ENCODE assay signal across 35 cellular contexts in the genomic region with DNA sequence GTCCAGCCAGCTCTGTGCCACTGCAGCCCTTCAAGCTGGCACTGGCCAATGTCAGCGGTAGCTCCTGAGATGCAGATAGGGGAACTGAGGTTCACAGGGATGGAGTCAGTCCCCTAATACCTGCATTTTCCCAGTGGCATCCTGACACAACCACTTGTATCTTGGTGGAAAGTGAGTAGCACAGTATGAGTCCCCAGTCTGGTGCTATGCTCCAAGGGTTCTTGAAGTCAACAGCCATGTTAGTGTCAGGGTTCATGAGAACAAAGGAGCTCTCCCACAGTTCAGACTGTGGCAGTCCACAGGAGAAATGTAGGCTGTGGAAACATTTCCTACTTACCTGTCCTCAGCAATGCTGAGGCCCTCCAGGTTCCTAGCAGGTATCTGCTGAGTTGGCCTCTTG.
"Had no signal": no experiment of that assay in that cellular context is flagged by ENCODE, and none has a peak within 500 bp of the region (broad histone marks: within the 10 kb centered on the region; RNA-seq: fewer than 3 reads in every experiment).

No MANE protein-coding gene starts in this region.

- H3K4me3 ChIP-seq: MG63 had no signal

- DNase-seq: Karpas-422, Kasumi-1, MG63, MM.1S, MV-4-11, NCI-H1048, NCI-H1092, NCI-H1092 treated with DMSO at 0.1 percent for 48 hours, NCI-H1105, NCI-H1105 treated with DMSO at 0.1 percent for 48 hours, NCI-H1417, NCI-H1417 treated with DMSO at 0.1 percent for 48 hours, NCI-H1436, NCI-H1436 treated with DMSO at 0.1 percent for 48 hours, NCI-H146, NCI-H1694, NCI-H1694 treated with DMSO at 0.1 percent for 48 hours, NCI-H187, NCI-H187 treated with DMSO at 0.1 percent for 48 hours, NCI-H1930, NCI-H2029, NCI-H2029 treated with DMSO at 0.1 percent for 48 hours, NCI-H2081, NCI-H2081 treated with DMSO at 0.1 percent for 48 hours, NCI-H2107, NCI-H2171, NCI-H2171 treated with DMSO at 0.1 percent for 48 hours, NCI-H2227 treated with DMSO at 0.1 percent for 48 hours, NCI-H226, NCI-H345, NCI-H446, NCI-H446 treated with DMSO at 0.1 percent for 48 hours, NCI-H510A, NCI-H510A treated with DMSO at 0.1 percent for 48 hours, NCI-H524 had no signal

- H3K27me3 ChIP-seq: MG63 had no signal

- H3K36me3 ChIP-seq: MG63 had no signal

- H3K9me3 ChIP-seq: MG63 had no signal
